ENCODE assay signal across 11 cellular contexts in genomic region chr2:157897106-157897971, GRCh38. TPM values are rescaled to one million over a fixed set of nuclear protein-coding genes. Genes with fewer than 3 reads are reported as not detected.
DNase-seq lines count a peak whose midpoint lies in the region; ATAC-seq, FAIRE-seq and TF ChIP-seq lines count a peak whose summit lies in the region.
"Had no signal": no experiment of that assay in that cellular context is flagged by ENCODE, and none has a peak within 500 bp of the region (broad histone marks: within the 10 kb centered on the region; RNA-seq: fewer than 3 reads in every experiment).

No MANE protein-coding gene starts in this region.

- ATAC-seq in GM18519 (IDR thresholded peaks at IDR 0.05; ENCODE audit: low FRiP score, unreplicated experiment), result peak; percentile 44
- peak; percentile 39 for ATAC-seq in HG02884 (IDR thresholded peaks at IDR 0.05; ENCODE audit: unreplicated experiment)
- peak; percentile 16 to 30 for ATAC-seq in lower lobe of right lung
- no peak for ATAC-seq in HG03025 (IDR thresholded peaks at IDR 0.05; ENCODE audit: low FRiP score, unreplicated experiment)

- H3K9ac ChIP-seq in neural progenitor cell, result no peak overlapping the region

- no peaks in the 10 kb centered on the region for H3K4me1 ChIP-seq in lower lobe of right lung
- H3K4me1 ChIP-seq in HAP-1, result no peaks in the 10 kb centered on the region
- no peaks in the 10 kb centered on the region for H3K4me1 ChIP-seq in neural progenitor cell

- peaks cover 2% of the 10 kb centered on the region for H3K27me3 Mint-ChIP-seq in neural progenitor cell (ENCODE audit: insufficient read depth, low read depth)

- no peak for TF ChIP-seq CTCF in lower lobe of right lung (IDR thresholded peaks at IDR 0.05)
- no peak for TF ChIP-seq CTCF in neural progenitor cell (IDR thresholded peaks at IDR 0.05)

- no peak overlapping the region for H3K4me2 ChIP-seq in neural progenitor cell

- no peaks in the 10 kb centered on the region for H3K9me3 ChIP-seq in lower lobe of right lung
- no peaks in the 10 kb centered on the region for H3K9me3 ChIP-seq in HAP-1
- no peaks in the 10 kb centered on the region for H3K9me3 ChIP-seq in neural progenitor cell (ENCODE audit: low read depth)

- no peak overlapping the region for H3K4me3 Mint-ChIP-seq in neural progenitor cell

- FAIRE-seq in RCC 7860 (lab: Jason Lieb, UNC), result no peak
- FAIRE-seq: keratinocyte had no signal

- H4K20me1 ChIP-seq in neural progenitor cell (ENCODE audit: low read depth), result no peaks in the 10 kb centered on the region

- intact Hi-C loops in lower lobe of right lung (cut with DNase I), result no loop called here

- H3K79me2 ChIP-seq in neural progenitor cell (ENCODE audit: low read depth), result no peaks in the 10 kb centered on the region

- H3F3A ChIP-seq in neural progenitor cell (ENCODE audit: low read depth), result no peaks in the 10 kb centered on the region

- no peak overlapping the region for H3K27ac Mint-ChIP-seq in neural progenitor cell

- DNase-seq in T-helper 1 cell (peak in 3 of 5 donors; percentile 5 to 86 (median 21)), lower lobe of right lung (no peak), HAP-1 (ENCODE audit: low spot score in 2 of 2) (no peak), neural progenitor cell (ENCODE audit: low spot score) (no peak), RCC 7860 (ENCODE audit: low spot score) (no peak)
- DNase-seq: anterior cingulate cortex, NCI-H748 treated with DMSO at 0.1 percent for 48 hours had no signal

- H3K4me1 Mint-ChIP-seq in neural progenitor cell, result peaks cover 5% of the 10 kb centered on the region

- in situ Hi-C loops in HAP-1 (cut with MboI; ENCODE audit: low sequenced_read_pairs), result no loop called here

- H3K36me3 ChIP-seq in lower lobe of right lung (no peaks in the 10 kb centered on the region), HAP-1 (replicated peaks) (no peaks in the 10 kb centered on the region), neural progenitor cell (no peaks in the 10 kb centered on the region)

- H3K4me3 ChIP-seq in lower lobe of right lung (peak overlapping the region; percentile 2), HAP-1 (no peak overlapping the region), neural progenitor cell (no peak overlapping the region)

- H3K27me3 ChIP-seq in lower lobe of right lung (ENCODE audit: low read depth) (no peaks in the 10 kb centered on the region), HAP-1 (ENCODE audit: low read depth) (no peaks in the 10 kb centered on the region), neural progenitor cell (no peaks in the 10 kb centered on the region)

- H3K9me3 Mint-ChIP-seq in neural progenitor cell, result peaks cover 2% of the 10 kb centered on the region

- H2AFZ ChIP-seq in neural progenitor cell (replicated peaks), result no peak overlapping the region

- peak overlapping the region; percentile 60 for H3K27ac ChIP-seq in lower lobe of right lung
- H3K27ac ChIP-seq in neural progenitor cell, result no peak overlapping the region

- H3K36me3 Mint-ChIP-seq in neural progenitor cell, result no peaks in the 10 kb centered on the region

RNA-seq across cellular contexts. Expression of gene ACVR1, which starts 21.2 kb away (rescaled TPM):
- 35.0 TPM for total RNA-seq in lower lobe of right lung
- 8.2 and 14.0 TPM in 2 replicates for total RNA-seq in neural progenitor cell (ENCODE audit: low replicate concordance)

Comparison
In these comparisons a context has a peak if more than half of its experiments do, and no peak if none do; other contexts are left out.
1. DNase-seq: peak in T-helper 1 cell (3 of 5); none in lower lobe of right lung (single experiment), HAP-1 (0 of 2), neural progenitor cell (single experiment) and RCC 7860 (single experiment).